8 cellular contexts compared by ENCODE assay signal in genomic region chr3:11770477-11771381, GRCh38.
A peak's percentile ranks its signal among the peaks of the same experiment; 100 is the strongest.
DNase-seq lines count a peak whose midpoint lies in the region; ATAC-seq and TF ChIP-seq lines count a peak whose summit lies in the region.

No MANE protein-coding gene starts in this region.

- no peaks in the 10 kb centered on the region for H3K9me3 Mint-ChIP-seq in activated naive CD4-positive, alpha-beta T cell treated with anti-CD3 and anti-CD28 coated beads, Interleukin-2, amount 50 U/mL, for 24 hours
- H3K9me3 Mint-ChIP-seq in type B pancreatic cell, result no peaks in the 10 kb centered on the region

- ATAC-seq in GM21717 (IDR thresholded peaks at IDR 0.05; ENCODE audit: unreplicated experiment), result peak; percentile 99

- H3K4me3 Mint-ChIP-seq in activated naive CD4-positive, alpha-beta T cell treated with anti-CD3 and anti-CD28 coated beads, Interleukin-2, amount 50 U/mL, for 24 hours, result peak overlapping the region; percentile 12
- H3K4me3 Mint-ChIP-seq in type B pancreatic cell, result peak overlapping the region; percentile 74

- H3K4me3 ChIP-seq in Jurkat, Clone E6-1 (ENCODE audit: low read length), result peak overlapping the region; percentile 26

- TF ChIP-seq CTCF in type B pancreatic cell (conservative IDR thresholded peaks at IDR 0.05), result no peak

- peak; percentile 90 for DNase-seq in DMS53 (lab: John Stamatoyannopoulos, UW)
- DNase-seq in Jurkat, Clone E6-1 (ENCODE audit: low read depth, low spot score), result peak; percentile 93
- DNase-seq in SIG-M5 treated with dmso at 0.1 percent for 504 hours (lab: John Stamatoyannopoulos, UW; ENCODE audit: unreplicated experiment), result peak; percentile 88
- DNase-seq in glomerular visceral epithelial cell (ENCODE audit: extremely low spot score), result peak; percentile 90
- DNase-seq in pons (ENCODE audit: low spot score), result peak; percentile 75
- DNase-seq in type B pancreatic cell (ENCODE audit: extremely low spot score, unreplicated experiment), result peak; percentile 81

- peaks cover 22% of the 10 kb centered on the region for H3K4me1 Mint-ChIP-seq in activated naive CD4-positive, alpha-beta T cell treated with anti-CD3 and anti-CD28 coated beads, Interleukin-2, amount 50 U/mL, for 24 hours
- H3K4me1 Mint-ChIP-seq in type B pancreatic cell (ENCODE audit: unreplicated experiment), result peaks cover 18% of the 10 kb centered on the region

- no peaks in the 10 kb centered on the region for H3K27me3 Mint-ChIP-seq in activated naive CD4-positive, alpha-beta T cell treated with anti-CD3 and anti-CD28 coated beads, Interleukin-2, amount 50 U/mL, for 24 hours
- no peaks in the 10 kb centered on the region for H3K27me3 Mint-ChIP-seq in type B pancreatic cell

- no peaks in the 10 kb centered on the region for H3K36me3 Mint-ChIP-seq in activated naive CD4-positive, alpha-beta T cell treated with anti-CD3 and anti-CD28 coated beads, Interleukin-2, amount 50 U/mL, for 24 hours
- no peaks in the 10 kb centered on the region for H3K36me3 Mint-ChIP-seq in type B pancreatic cell

- peak overlapping the region; percentile 56 for H3K27ac Mint-ChIP-seq in activated naive CD4-positive, alpha-beta T cell treated with anti-CD3 and anti-CD28 coated beads, Interleukin-2, amount 50 U/mL, for 24 hours
- peak overlapping the region; percentile 99 for H3K27ac Mint-ChIP-seq in type B pancreatic cell

Comparison
In these comparisons a context has a peak if more than half of its experiments do, and no peak if none do; other contexts are left out.
1. Peak in every context shown above with its lines: DNase-seq, ATAC-seq and H3K4me3 ChIP-seq.